In genomic region chr16:15674571-15674970, GRCh38 we compare ENCODE assay signal across 12 cellular contexts. TPM values are rescaled to one million over a fixed set of nuclear protein-coding genes. Genes with fewer than 3 reads are reported as not detected.
DNase-seq lines count a peak whose midpoint lies in the region; ATAC-seq and TF ChIP-seq lines count a peak whose summit lies in the region.
"Had no signal": no experiment of that assay in that cellular context is flagged by ENCODE, and none has a peak within 500 bp of the region (broad histone marks: within the 10 kb centered on the region; RNA-seq: fewer than 3 reads in every experiment).

No MANE protein-coding gene starts in this region.

- no peak overlapping the region for H3K4me3 ChIP-seq in endodermal cell (ENCODE audit: low read length)

- H3K9me3 Mint-ChIP-seq in activated T-cell treated with anti-CD3 and anti-CD28 coated beads, Interleukin-2, amount 50 U/mL, for 72 hours, result no peaks in the 10 kb centered on the region
- no peaks in the 10 kb centered on the region for H3K9me3 Mint-ChIP-seq in activated T-cell treated with anti-CD3 and anti-CD28 coated beads, Interleukin-2, amount 50 U/mL, for 4 hours
- no peaks in the 10 kb centered on the region for H3K9me3 Mint-ChIP-seq in endodermal cell
- H3K9me3 Mint-ChIP-seq in stimulated activated memory B cell treated with anti-CD40 and anti-IgM and Interleukin-4, amounts not matched to agents 10 μg/mL and 1 μg/mL and 100 μg/mL, for 72 hours, result no peaks in the 10 kb centered on the region

- TF ChIP-seq CTCF in endodermal cell (conservative IDR thresholded peaks at IDR 0.05), result no peak

- no peak for DNase-seq in activated T-cell treated with anti-CD3 and anti-CD28 coated beads, Interleukin-2, amount 50 U/mL, for 72 hours
- no peak for DNase-seq in activated T-cell treated with anti-CD3 and anti-CD28 coated beads, Interleukin-2, amount 50 U/mL, for 4 hours
- DNase-seq in T-helper 17 cell (no peak), endodermal cell (no peak), G401 (ENCODE audit: low spot score) (no peak)
- no peak for DNase-seq in stimulated activated naive CD4-positive, alpha-beta T cell treated with Interleukin-2 at 50 U/mL for 16 hours (lab: John Stamatoyannopoulos, UW)
- DNase-seq: NCI-H1930, NCI-H526 treated with DMSO at 0.1 percent for 48 hours, PC-3 had no signal

- H3K9ac ChIP-seq in endodermal cell (ENCODE audit: extremely low read depth, low read length, poor library complexity, severe bottlenecking), result no peak overlapping the region

- H3K27me3 Mint-ChIP-seq in activated T-cell treated with anti-CD3 and anti-CD28 coated beads, Interleukin-2, amount 50 U/mL, for 72 hours (ENCODE audit: low read depth), result no peaks in the 10 kb centered on the region
- H3K27me3 Mint-ChIP-seq in activated T-cell treated with anti-CD3 and anti-CD28 coated beads, Interleukin-2, amount 50 U/mL, for 4 hours (ENCODE audit: low read depth), result no peaks in the 10 kb centered on the region
- H3K27me3 Mint-ChIP-seq in T-helper 17 cell (no peaks in the 10 kb centered on the region), endodermal cell (ENCODE audit: insufficient read depth) (no peaks in the 10 kb centered on the region)
- no peaks in the 10 kb centered on the region for H3K27me3 Mint-ChIP-seq in stimulated activated memory B cell treated with anti-CD40 and anti-IgM and Interleukin-4, amounts not matched to agents 10 μg/mL and 1 μg/mL and 100 μg/mL, for 72 hours

- no peak overlapping the region for H3K27ac ChIP-seq in endodermal cell (ENCODE audit: low read depth, low read length)

- peaks cover 6 to 40% of the 10 kb centered on the region in 2 donors for H3K36me3 Mint-ChIP-seq in activated T-cell treated with anti-CD3 and anti-CD28 coated beads, Interleukin-2, amount 50 U/mL, for 72 hours (ENCODE audit: insufficient read depth in 2 of 2)
- H3K36me3 Mint-ChIP-seq in activated T-cell treated with anti-CD3 and anti-CD28 coated beads, Interleukin-2, amount 50 U/mL, for 4 hours (ENCODE audit: insufficient read depth), result peaks cover 33% of the 10 kb centered on the region
- H3K36me3 Mint-ChIP-seq in T-helper 17 cell (ENCODE audit: low read depth) (peaks cover 13% of the 10 kb centered on the region), endodermal cell (ENCODE audit: low read depth) (peaks cover 50% of the 10 kb centered on the region)
- peaks cover 73% of the 10 kb centered on the region for H3K36me3 Mint-ChIP-seq in stimulated activated memory B cell treated with anti-CD40 and anti-IgM and Interleukin-4, amounts not matched to agents 10 μg/mL and 1 μg/mL and 100 μg/mL, for 72 hours

- WGBS in endodermal cell (ENCODE audit: insufficient coverage in 1 of 2, insufficient read length in 1 of 2), 2 experiments, result 95 to 100% methylated on average over 2 to 7 of the region's 7 CpGs

- peaks cover 19% of the 10 kb centered on the region for H3K36me3 ChIP-seq in endodermal cell (ENCODE audit: control insufficient read depth, insufficient read depth, low read length)

- H3K4me1 ChIP-seq in endodermal cell (ENCODE audit: control insufficient read depth, insufficient read depth, low read length), result no peaks in the 10 kb centered on the region

- ATAC-seq in activated T-cell treated with anti-CD3 and anti-CD28 coated beads, Interleukin-2, amount 50 U/mL, for 72 hours (replicated peaks in 1 of 2), result no peak
- no peak for ATAC-seq in activated T-cell treated with anti-CD3 and anti-CD28 coated beads, Interleukin-2, amount 50 U/mL, for 4 hours
- ATAC-seq in T-helper 17 cell, result no peak
- ATAC-seq in stimulated activated memory B cell treated with anti-CD40 and anti-IgM and Interleukin-4, amounts not matched to agents 10 μg/mL and 1 μg/mL and 100 μg/mL, for 72 hours, result no peak
- no peak for ATAC-seq in GM19395 (IDR thresholded peaks at IDR 0.05; ENCODE audit: unreplicated experiment)
- ATAC-seq: PC-3 had no signal

- H3K9me3 ChIP-seq in T-helper 17 cell (ENCODE audit: control insufficient read depth, low read length, poor library complexity, severe bottlenecking), result no peaks in the 10 kb centered on the region
- no peaks in the 10 kb centered on the region for H3K9me3 ChIP-seq in endodermal cell (ENCODE audit: control insufficient read depth, low read length)

- H3K4me1 Mint-ChIP-seq in activated T-cell treated with anti-CD3 and anti-CD28 coated beads, Interleukin-2, amount 50 U/mL, for 72 hours (ENCODE audit: low read depth), result peaks cover 33% of the 10 kb centered on the region
- H3K4me1 Mint-ChIP-seq in activated T-cell treated with anti-CD3 and anti-CD28 coated beads, Interleukin-2, amount 50 U/mL, for 4 hours (ENCODE audit: low read depth), result peaks cover 48% of the 10 kb centered on the region
- H3K4me1 Mint-ChIP-seq in T-helper 17 cell, result peaks cover 42% of the 10 kb centered on the region
- H3K4me1 Mint-ChIP-seq in endodermal cell, result no peaks in the 10 kb centered on the region
- H3K4me1 Mint-ChIP-seq in stimulated activated memory B cell treated with anti-CD40 and anti-IgM and Interleukin-4, amounts not matched to agents 10 μg/mL and 1 μg/mL and 100 μg/mL, for 72 hours, result peaks cover 20% of the 10 kb centered on the region

- H3K4me3 Mint-ChIP-seq in activated T-cell treated with anti-CD3 and anti-CD28 coated beads, Interleukin-2, amount 50 U/mL, for 72 hours, result no peak overlapping the region
- H3K4me3 Mint-ChIP-seq in activated T-cell treated with anti-CD3 and anti-CD28 coated beads, Interleukin-2, amount 50 U/mL, for 4 hours, result no peak overlapping the region
- H3K4me3 Mint-ChIP-seq in T-helper 17 cell (peak overlapping the region; percentile 41), endodermal cell (no peak overlapping the region)
- no peak overlapping the region for H3K4me3 Mint-ChIP-seq in stimulated activated memory B cell treated with anti-CD40 and anti-IgM and Interleukin-4, amounts not matched to agents 10 μg/mL and 1 μg/mL and 100 μg/mL, for 72 hours

- in situ Hi-C loops in G401 (cut with HindIII; ENCODE audit: low sequenced_read_pairs), result no loop called here

- H3K27me3 ChIP-seq in endodermal cell (ENCODE audit: control insufficient read depth, insufficient read depth, low read length, poor library complexity, severe bottlenecking), result no peaks in the 10 kb centered on the region

- H3K27ac Mint-ChIP-seq in activated T-cell treated with anti-CD3 and anti-CD28 coated beads, Interleukin-2, amount 50 U/mL, for 72 hours, result peak overlapping the region; percentile 17
- H3K27ac Mint-ChIP-seq in T-helper 17 cell (peak overlapping the region; percentile 98), endodermal cell (peak overlapping the region; percentile 12)
- peak overlapping the region; percentile 14 for H3K27ac Mint-ChIP-seq in stimulated activated memory B cell treated with anti-CD40 and anti-IgM and Interleukin-4, amounts not matched to agents 10 μg/mL and 1 μg/mL and 100 μg/mL, for 72 hours

RNA-seq across cellular contexts. Expression of gene NDE1, which starts 24.5 kb away (rescaled TPM):
- total RNA-seq in activated T-cell treated with anti-CD3 and anti-CD28 coated beads, Interleukin-2, amount 50 U/mL, for 72 hours, result 100 to 1,000 TPM; 106 to 122 TPM
- 10 to 100 TPM; 60.4 to 69.0 (median 60.5) TPM for total RNA-seq in activated T-cell treated with anti-CD3 and anti-CD28 coated beads, Interleukin-2, amount 50 U/mL, for 4 hours
- total RNA-seq in T-helper 17 cell (100 to 1,000 TPM; 122 to 123 TPM), endodermal cell (10 to 100 TPM; 60.5 to 69.2 TPM)
- polyA plus RNA-seq in endodermal cell (2013, experiment 1 of 2), result 75.0 TPM
- polyA plus RNA-seq in endodermal cell (2013, experiment 2 of 2), result 73.9 TPM
- total RNA-seq in G401 (2014; rRNA removed; shearing (Covaris generic)), result 27.0 and 28.0 TPM in 2 replicates
- polyA plus RNA-seq: neural cell had no signal

RNA-seq across cellular contexts. Expression of gene MARF1, which starts 31.6 kb away (rescaled TPM):
- total RNA-seq in activated T-cell treated with anti-CD3 and anti-CD28 coated beads, Interleukin-2, amount 50 U/mL, for 72 hours, result 10 to 100 TPM; 74.3 TPM
- total RNA-seq in activated T-cell treated with anti-CD3 and anti-CD28 coated beads, Interleukin-2, amount 50 U/mL, for 4 hours, result 10 to 100 TPM; 24.3 to 35.0 (median 34.1) TPM
- total RNA-seq in T-helper 17 cell (100 to 1,000 TPM; 159 to 164 TPM), endodermal cell (10 to 100 TPM; 39.3 to 39.6 TPM)
- polyA plus RNA-seq in endodermal cell (2013, experiment 1 of 2), result 29.8 TPM
- polyA plus RNA-seq in endodermal cell (2013, experiment 2 of 2), result 25.0 TPM
- total RNA-seq in G401 (2014; rRNA removed; shearing (Covaris generic)), result 4.4 and 12.5 TPM in 2 replicates

Comparison
In these comparisons a context has a peak if more than half of its experiments do, and no peak if none do; other contexts are left out.
1. H3K27ac Mint-ChIP-seq: peak in every context shown above with its lines; median percentile 98 in T-helper 17 cell; 17 in activated T-cell treated with anti-CD3 and anti-CD28 coated beads, Interleukin-2, amount 50 U/mL, for 72 hours; 14 in stimulated activated memory B cell treated with anti-CD40 and anti-IgM and Interleukin-4, amounts not matched to agents 10 μg/mL and 1 μg/mL and 100 μg/mL, for 72 hours; 12 in endodermal cell.